In genomic region chr17:48490391-48491026, GRCh38 we compare ENCODE assay signal across 1 cellular context.
TF ChIP-seq lines count a peak whose summit lies in the region.

No MANE protein-coding gene starts in this region.

TF ChIP-seq in H1, 55 proteins besides CTCF, POLR2A, EP300 and RAD21 (continued from another document):
- TF ChIP-seq EZH2 (IDR thresholded peaks at IDR 0.05; ENCODE audit: low read depth, low read length, severe bottlenecking), result no peak
- TF ChIP-seq SRF (IDR thresholded peaks at IDR 0.05; ENCODE audit: low read depth, low read length), result no peak
- TF ChIP-seq ATF3 (IDR thresholded peaks at IDR 0.05; ENCODE audit: insufficient read depth, low read depth, low read length), result no peak
- no peak for TF ChIP-seq KDM5A (IDR thresholded peaks at IDR 0.05; ENCODE audit: low read length)
- TF ChIP-seq SAP30 (IDR thresholded peaks at IDR 0.05; ENCODE audit: insufficient read depth, insufficient replicate concordance, low read length), result no peak
- TF ChIP-seq TAF1 (IDR thresholded peaks at IDR 0.05; ENCODE audit: low read depth, low read length), result no peak
- no peak for TF ChIP-seq POU5F1 (IDR thresholded peaks at IDR 0.05; ENCODE audit: low read depth, low read length)
- TF ChIP-seq BRCA1 (IDR thresholded peaks at IDR 0.05; ENCODE audit: low read depth, low read length), result no peak
- no peak for TF ChIP-seq YY1 (IDR thresholded peaks at IDR 0.05; ENCODE audit: low read depth, low read length)
- TF ChIP-seq CHD2 (IDR thresholded peaks at IDR 0.05; ENCODE audit: low read length), result no peak
- no peak for TF ChIP-seq SP1 (IDR thresholded peaks at IDR 0.05; ENCODE audit: low read depth, low read length)
- TF ChIP-seq TCF12 (IDR thresholded peaks at IDR 0.05; ENCODE audit: low read depth, low read length), result no peak
- no peak for TF ChIP-seq BCL11A (IDR thresholded peaks at IDR 0.05; ENCODE audit: low read depth in 2 of 2, low read length in 2 of 2)
